Comparison of ENCODE assay signal across 28 cellular contexts in genomic region chr6:143090314-143091044, GRCh38.
"Had no signal": no experiment of that assay in that cellular context is flagged by ENCODE, and none has a peak within 500 bp of the region (broad histone marks: within the 10 kb centered on the region; RNA-seq: fewer than 3 reads in every experiment).

No MANE protein-coding gene starts in this region.

- H3K36me3 Mint-ChIP-seq: stimulated activated memory B cell treated with anti-CD40 and anti-IgM and Interleukin-4, amounts not matched to agents 10 μg/mL and 1 μg/mL and 100 μg/mL, for 72 hours had no signal

- H3K27me3 Mint-ChIP-seq: activated B cell treated with CpG ODN at 0.5 μM for 24 hours; activated CD4-positive, alpha-beta T cell treated with anti-CD3 and anti-CD28 coated beads, Interleukin-2, amount 10 ng/mL, durations not matched to agents 7 days and 5 days; activated naive CD4-positive, alpha-beta T cell treated with anti-CD3 and anti-CD28 coated beads, Interleukin-2, amount 50 U/mL, for 24 hours; stimulated activated memory B cell treated with anti-CD40 and anti-IgM and Interleukin-4, amounts not matched to agents 10 μg/mL and 1 μg/mL and 100 μg/mL, for 72 hours had no signal

- H3K27ac Mint-ChIP-seq: activated B cell treated with CpG ODN at 0.5 μM for 24 hours; activated CD4-positive, alpha-beta T cell treated with anti-CD3 and anti-CD28 coated beads, Interleukin-2, amount 10 ng/mL, durations not matched to agents 7 days and 5 days; activated naive CD4-positive, alpha-beta T cell treated with anti-CD3 and anti-CD28 coated beads, Interleukin-2, amount 50 U/mL, for 24 hours; nephron progenitor cell; stimulated activated memory B cell treated with anti-CD40 and anti-IgM and Interleukin-4, amounts not matched to agents 10 μg/mL and 1 μg/mL and 100 μg/mL, for 72 hours had no signal

- H3K4me3 Mint-ChIP-seq: activated B cell treated with CpG ODN at 0.5 μM for 24 hours; activated CD4-positive, alpha-beta T cell treated with anti-CD3 and anti-CD28 coated beads, Interleukin-2, amount 10 ng/mL, durations not matched to agents 7 days and 5 days; activated naive CD4-positive, alpha-beta T cell treated with anti-CD3 and anti-CD28 coated beads, Interleukin-2, amount 50 U/mL, for 24 hours; nephron progenitor cell; stimulated activated memory B cell treated with anti-CD40 and anti-IgM and Interleukin-4, amounts not matched to agents 10 μg/mL and 1 μg/mL and 100 μg/mL, for 72 hours had no signal

- ATAC-seq: body of pancreas; left lung; lower lobe of right lung; mucosa of descending colon; SK-N-SH treated with all-trans-retinoic acid at 6 μM for 48 hours; stimulated activated memory B cell treated with anti-CD40 and anti-IgM and Interleukin-4, amounts not matched to agents 10 μg/mL and 1 μg/mL and 100 μg/mL, for 72 hours; upper lobe of right lung had no signal

- H3K9me3 Mint-ChIP-seq: activated B cell treated with CpG ODN at 0.5 μM for 24 hours; nephron progenitor cell; stimulated activated memory B cell treated with anti-CD40 and anti-IgM and Interleukin-4, amounts not matched to agents 10 μg/mL and 1 μg/mL and 100 μg/mL, for 72 hours had no signal

- DNase-seq: activated B cell treated with CpG ODN at 0.5 μM for 24 hours; activated CD4-positive, alpha-beta T cell treated with anti-CD3 and anti-CD28 coated beads, Interleukin-2, amount 10 ng/mL, durations not matched to agents 7 days and 5 days; activated CD8-positive, alpha-beta memory T cell treated with anti-CD3 and anti-CD28 coated beads for 24 hours; activated gamma-delta T cell treated with Interleukin-2 at 50 U/mL for 16 hours; activated T-cell treated with anti-CD3 and anti-CD28 coated beads, Interleukin-2, amount 50 U/mL, for 1 hour; aorta; body of pancreas; dermis blood vessel endothelial cell; effector CD4-positive, alpha-beta T cell; esophagus squamous epithelium; foreskin melanocyte; glutamatergic neuron; left lung; lower lobe of right lung; mucosa of descending colon; nephron progenitor cell; ovary; retina; sigmoid colon; small intestine; stimulated activated CD4-positive, alpha-beta T cell treated with anti-CD3 and anti-CD28 coated beads, Interleukin-4, amount 100 ng/mL, for 4 hours; stimulated activated CD8-positive, alpha-beta memory T cell treated with anti-CD3 and anti-CD28 coated beads, Interleukin-4, amount 100 ng/mL, for 48 hours; T-helper 2 cell; tibial artery; upper lobe of right lung had no signal

- H3K4me1 Mint-ChIP-seq: activated B cell treated with CpG ODN at 0.5 μM for 24 hours, nephron progenitor cell had no signal
